ENCODE assay signal across 8 cellular contexts in genomic region chr2:118221952-118222594, GRCh38.
A peak's percentile ranks its signal among the peaks of the same experiment; 100 is the strongest.
DNase-seq lines count a peak whose midpoint lies in the region; ATAC-seq and TF ChIP-seq lines count a peak whose summit lies in the region.

No MANE protein-coding gene starts in this region.

- H3K27ac Mint-ChIP-seq in brain: peak overlapping the region in 1 of 5 experiments; percentile 7

- H3K4me3 Mint-ChIP-seq in brain: peak overlapping the region in 3 of 5 experiments; percentile 15 to 51 (median 50)

- H3K9me3 Mint-ChIP-seq in brain: peaks cover 0 to 6% (median 0%) of the 10 kb centered on the region in 5 experiments

- DNase-seq in activated gamma-delta T cell treated with Interleukin-2 at 50 U/mL for 16 hours: peak; percentile 14
- no peak for DNase-seq in activated gamma-delta T cell (lab: John Stamatoyannopoulos, UW)
- peak; percentile 17 for DNase-seq in KG1 (lab: John Stamatoyannopoulos, UW)
- peak; percentile 80 for DNase-seq in OCI-M1 (lab: John Stamatoyannopoulos, UW)
- peak; percentile 75 for DNase-seq in iris pigment epithelial cell (ENCODE audit: low read depth)
- DNase-seq in stimulated activated naive CD8-positive, alpha-beta T cell treated with anti-CD3 and anti-CD28 coated beads, Interleukin-15, Interleukin-2, amounts not matched to agents 100 U/mL and 50 U/mL, for 24 hours: peak; percentile 15

- peak; percentile 89 to 91 for TF ChIP-seq CTCF in brain (conservative IDR thresholded peaks at IDR 0.05)

- H3K27me3 Mint-ChIP-seq in brain: peaks cover 95% of the 10 kb centered on the region

- no peaks in the 10 kb centered on the region for H3K36me3 Mint-ChIP-seq in brain

- peak; percentile 49 for ATAC-seq in GM21717 (IDR thresholded peaks at IDR 0.05; ENCODE audit: unreplicated experiment)
- peak; percentile 72 for ATAC-seq in stimulated activated naive CD8-positive, alpha-beta T cell treated with anti-CD3 and anti-CD28 coated beads, Interleukin-15, Interleukin-2, amounts not matched to agents 100 U/mL and 50 U/mL, for 24 hours

- H3K4me1 Mint-ChIP-seq in brain: peaks cover 39% of the 10 kb centered on the region
